Comparison of ENCODE assay signal across 16 cellular contexts in genomic region chr17:61805399-61805798, GRCh38. TPM values are rescaled to one million over a fixed set of nuclear protein-coding genes. Genes with fewer than 3 reads are reported as not detected.
A peak's percentile ranks its signal among the peaks of the same experiment; 100 is the strongest.
DNase-seq lines count a peak whose midpoint lies in the region; ATAC-seq, FAIRE-seq and TF ChIP-seq lines count a peak whose summit lies in the region.
"Had no signal": no experiment of that assay in that cellular context is flagged by ENCODE, and none has a peak within 500 bp of the region (broad histone marks: within the 10 kb centered on the region; RNA-seq: fewer than 3 reads in every experiment).

No MANE protein-coding gene starts in this region.

- H3K27me3 ChIP-seq in skeletal muscle satellite cell (ENCODE audit: control insufficient read depth, insufficient read depth, low read length): no peaks in the 10 kb centered on the region
- H3K27me3 ChIP-seq in small intestine (ENCODE audit: control insufficient read depth in 2 of 2, insufficient read depth in 2 of 2, low read length in 2 of 2): no peaks in the 10 kb centered on the region
- H3K27me3 ChIP-seq: esophagus muscularis mucosa had no signal

- H3K27ac ChIP-seq in small intestine (ENCODE audit: low read depth in 1 of 2, low read length in 1 of 2): no peak overlapping the region
- H3K27ac ChIP-seq: esophagus muscularis mucosa had no signal

- FAIRE-seq in GM12892 (lab: Jason Lieb, UNC) (peak; percentile 21), small intestine (lab: Jason Lieb, UNC) (no peak)
- FAIRE-seq: colon had no signal

- H3K36me3 Mint-ChIP-seq in activated T-cell treated with anti-CD3 and anti-CD28 coated beads, Interleukin-2, amount 50 U/mL, for 4 hours (ENCODE audit: insufficient read depth): no peaks in the 10 kb centered on the region

- H3K4me2 ChIP-seq in skeletal muscle satellite cell (ENCODE audit: low read length): no peak overlapping the region

- H3K4me1 Mint-ChIP-seq in activated T-cell treated with anti-CD3 and anti-CD28 coated beads, Interleukin-2, amount 50 U/mL, for 4 hours (ENCODE audit: low read depth): peaks cover 4% of the 10 kb centered on the region
- H3K4me1 Mint-ChIP-seq: activated naive CD4-positive, alpha-beta T cell treated with anti-CD3 and anti-CD28 coated beads, Interleukin-2, amount 50 U/mL, for 24 hours had no signal

- no peaks in the 10 kb centered on the region for H3K27me3 Mint-ChIP-seq in activated T-cell treated with anti-CD3 and anti-CD28 coated beads, Interleukin-2, amount 50 U/mL, for 4 hours (ENCODE audit: low read depth)
- H3K27me3 Mint-ChIP-seq: activated B cell treated with CpG ODN at 0.5 μM for 24 hours; activated naive CD4-positive, alpha-beta T cell treated with anti-CD3 and anti-CD28 coated beads, Interleukin-2, amount 50 U/mL, for 24 hours had no signal

- 60 to 78% (median 74%) methylated on average over 1 of the region's 1 CpG for WGBS in small intestine, 3 donors

- DNase-seq in GM12892 (ENCODE audit: insufficient read length) (no peak), RPMI7951 (ENCODE audit: low read depth) (peak; percentile 47), fibroblast of gingiva (ENCODE audit: low read depth) (peak; percentile 23), GM19240 (ENCODE audit: insufficient read length, low spot score) (no peak), DMS 273 (lab: John Stamatoyannopoulos, UW; ENCODE audit: unreplicated experiment) (no peak), small intestine (no peak)
- no peak for DNase-seq in activated T-cell treated with anti-CD3 and anti-CD28 coated beads, Interleukin-2, amount 50 U/mL, for 4 hours
- DNase-seq: activated B cell treated with CpG ODN at 0.5 μM for 24 hours, Calu3, Karpas-422, NCI-H2029, substantia nigra had no signal

- H3K4me3 ChIP-seq in skeletal muscle satellite cell (ENCODE audit: low read length) (no peak overlapping the region), small intestine (ENCODE audit: low read depth in 1 of 2, low read length in 2 of 2) (no peak overlapping the region)
- H3K4me3 ChIP-seq: esophagus muscularis mucosa had no signal

- peak overlapping the region; percentile 14 for H3K9ac ChIP-seq in skeletal muscle satellite cell (ENCODE audit: low read depth, low read length)

- ATAC-seq in activated T-cell treated with anti-CD3 and anti-CD28 coated beads, Interleukin-2, amount 50 U/mL, for 4 hours: no peak

- H3K9me3 ChIP-seq in skeletal muscle satellite cell (replicated peaks; ENCODE audit: low read length) (no peaks in the 10 kb centered on the region), small intestine (ENCODE audit: control insufficient read depth, low read depth) (no peaks in the 10 kb centered on the region)
- H3K9me3 ChIP-seq: esophagus muscularis mucosa had no signal

- H3K36me3 ChIP-seq in skeletal muscle satellite cell (ENCODE audit: insufficient read depth, low read length) (no peaks in the 10 kb centered on the region), small intestine (ENCODE audit: control insufficient read depth in 2 of 2, insufficient read depth in 2 of 2, low read length in 2 of 2) (no peaks in the 10 kb centered on the region)
- H3K36me3 ChIP-seq: esophagus muscularis mucosa had no signal

- H3K4me1 ChIP-seq in skeletal muscle satellite cell (ENCODE audit: control insufficient read depth, insufficient read depth, low read length): peaks cover 23% of the 10 kb centered on the region
- no peaks in the 10 kb centered on the region for H3K4me1 ChIP-seq in small intestine (ENCODE audit: control insufficient read depth in 2 of 2, insufficient read depth in 1 of 2, low read depth in 1 of 2, low read length in 1 of 2)
- H3K4me1 ChIP-seq: esophagus muscularis mucosa had no signal

- H3K4me3 Mint-ChIP-seq in activated T-cell treated with anti-CD3 and anti-CD28 coated beads, Interleukin-2, amount 50 U/mL, for 4 hours: no peak overlapping the region
- H3K4me3 Mint-ChIP-seq: activated B cell treated with CpG ODN at 0.5 μM for 24 hours; activated naive CD4-positive, alpha-beta T cell treated with anti-CD3 and anti-CD28 coated beads, Interleukin-2, amount 50 U/mL, for 24 hours had no signal

- no peak for TF ChIP-seq POLR2A in GM12892 (IDR thresholded peaks at IDR 0.05; ENCODE audit: low read depth, low read length)

- no peaks in the 10 kb centered on the region for H3K9me3 Mint-ChIP-seq in activated T-cell treated with anti-CD3 and anti-CD28 coated beads, Interleukin-2, amount 50 U/mL, for 4 hours
- H3K9me3 Mint-ChIP-seq: activated B cell treated with CpG ODN at 0.5 μM for 24 hours; activated naive CD4-positive, alpha-beta T cell treated with anti-CD3 and anti-CD28 coated beads, Interleukin-2, amount 50 U/mL, for 24 hours had no signal

RNA-seq across cellular contexts. Expression of gene BRIP1, which starts 57.9 kb away (rescaled TPM):
- polyA plus RNA-seq in GM12892 (2012; ENCODE audit: missing spikeins): 10.9 TPM
- 10.7 and 12.7 TPM in 2 replicates for total RNA-seq in RPMI7951 (2014; rRNA removed; shearing (Covaris generic))
- total RNA-seq in skeletal muscle satellite cell (2012; rRNA removed): 4.3 and 5.0 TPM in 2 replicates
- total RNA-seq in activated T-cell treated with anti-CD3 and anti-CD28 coated beads, Interleukin-2, amount 50 U/mL, for 4 hours: 1 to 10 TPM; 5.0 to 5.8 (median 5.1) TPM
- 1 to 10 TPM in 1 of 3 donors, under 1 TPM in 2; 0.27 to 1.8 (median 0.67) TPM for polyA plus RNA-seq in small intestine

Comparison
In these comparisons a context has a peak if more than half of its experiments do, and no peak if none do; other contexts are left out.
1. DNase-seq: peak in RPMI7951 (single experiment) and fibroblast of gingiva (single experiment); none in GM12892 (single experiment), activated T-cell treated with anti-CD3 and anti-CD28 coated beads, Interleukin-2, amount 50 U/mL, for 4 hours (single experiment), GM19240 (single experiment), DMS 273 (single experiment) and small intestine (single experiment).